Comparison of ENCODE assay signal across 1 cellular context in genomic region chr20:47502271-47502730, GRCh38.
TF ChIP-seq lines count a peak whose summit lies in the region.

No MANE protein-coding gene starts in this region.

TF ChIP-seq in IMR-90, 13 proteins besides CTCF, POLR2A, EP300 and RAD21 (continued from another document):
- TF ChIP-seq ELK1 (IDR thresholded peaks at IDR 0.05; ENCODE audit: borderline replicate concordance, low read depth, low read length) (no peak), MAZ (IDR thresholded peaks at IDR 0.05; ENCODE audit: borderline replicate concordance, low read depth, low read length) (no peak), RCOR1 (IDR thresholded peaks at IDR 0.05; ENCODE audit: insufficient replicate concordance, low read length) (no peak), USF2 (IDR thresholded peaks at IDR 0.05; ENCODE audit: low read depth, low read length) (no peak), BHLHE40 (IDR thresholded peaks at IDR 0.05; ENCODE audit: low read depth, low read length) (no peak)
